Comparison of ENCODE assay signal across 14 cellular contexts in the genomic region with DNA sequence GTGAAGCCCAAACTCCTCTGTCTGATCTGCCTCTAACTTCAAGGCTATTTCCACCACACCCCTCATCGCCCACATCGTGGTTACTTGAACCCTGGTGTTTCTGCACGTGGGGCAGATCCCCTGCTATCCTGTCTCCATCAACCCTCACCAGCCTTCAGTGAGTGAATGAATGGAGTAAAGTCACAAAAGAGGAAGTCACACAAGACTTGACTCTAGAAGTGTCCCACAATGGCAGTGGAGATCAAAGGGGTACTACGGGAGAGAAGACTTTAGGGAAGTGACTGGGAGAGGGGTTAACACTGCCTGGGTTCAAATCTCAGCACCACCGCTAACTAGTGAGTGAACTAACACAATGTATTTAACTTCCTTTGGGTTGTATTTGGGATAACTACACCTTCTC.
DNase-seq lines count a peak whose midpoint lies in the region; ATAC-seq and TF ChIP-seq lines count a peak whose summit lies in the region.
"Had no signal": no experiment of that assay in that cellular context is flagged by ENCODE, and none has a peak within 500 bp of the region (broad histone marks: within the 10 kb centered on the region; RNA-seq: fewer than 3 reads in every experiment).

No MANE protein-coding gene starts in this region.

- no peak for TF ChIP-seq POLR2A in NB4 (IDR thresholded peaks at IDR 0.05; ENCODE audit: extremely low read depth, insufficient read length)

- H3F3A ChIP-seq in GM23338 (replicated peaks; ENCODE audit: low read depth): peaks cover 7% of the 10 kb centered on the region

- TF ChIP-seq CTCF in GM23338 (conservative IDR thresholded peaks at IDR 0.05; ENCODE audit: low read depth in 2 of 2): no peak
- no peak for TF ChIP-seq CTCF in NB4 (IDR thresholded peaks at IDR 0.05; ENCODE audit: low read depth, low read length)
- no peak for TF ChIP-seq CTCF in brain (conservative IDR thresholded peaks at IDR 0.05)

- peaks cover 27% of the 10 kb centered on the region for H3K4me1 ChIP-seq in GM23338 (ENCODE audit: insufficient read depth)
- H3K4me1 ChIP-seq: BE2C had no signal

- H3K36me3 ChIP-seq in GM23338 (ENCODE audit: insufficient read depth): no peaks in the 10 kb centered on the region
- H3K36me3 ChIP-seq in MG63: no peaks in the 10 kb centered on the region
- H3K36me3 ChIP-seq: BE2C had no signal

- H3K27me3 ChIP-seq in GM23338 (ENCODE audit: insufficient read depth): no peaks in the 10 kb centered on the region
- no peaks in the 10 kb centered on the region for H3K27me3 ChIP-seq in MG63

- H3K79me2 ChIP-seq in GM23338 (replicated peaks; ENCODE audit: insufficient read depth): peaks cover 60% of the 10 kb centered on the region

- H3K9me3 Mint-ChIP-seq in GM23338 (no peaks in the 10 kb centered on the region), brain (no peaks in the 10 kb centered on the region)
- H3K9me3 Mint-ChIP-seq: CD4-positive, alpha-beta memory T cell had no signal

- H3K4me3 Mint-ChIP-seq in GM23338 (no peak overlapping the region), brain (no peak overlapping the region)
- H3K4me3 Mint-ChIP-seq: CD4-positive, alpha-beta memory T cell had no signal

- peaks cover 3% of the 10 kb centered on the region; the same call in 1 of the 3 replicates for H3K36me3 Mint-ChIP-seq in GM23338 (ENCODE audit: low read depth)
- H3K36me3 Mint-ChIP-seq in brain: no peaks in the 10 kb centered on the region
- H3K36me3 Mint-ChIP-seq: CD4-positive, alpha-beta memory T cell had no signal

- no peak overlapping the region for H3K4me2 ChIP-seq in GM23338
- H3K4me2 ChIP-seq: A549 had no signal

- H3K27ac Mint-ChIP-seq in GM23338 (no peak overlapping the region; the same call in 1 of the 2 replicates), brain (peak overlapping the region in 3 of 5 experiments; percentile 37 to 78 (median 60))
- H3K27ac Mint-ChIP-seq: CD4-positive, alpha-beta memory T cell had no signal

- no peaks in the 10 kb centered on the region for H3K9me2 ChIP-seq in GM23338 (ENCODE audit: insufficient read depth)

- peaks cover 34% of the 10 kb centered on the region for H4K20me1 ChIP-seq in GM23338 (replicated peaks; ENCODE audit: insufficient read depth)

- H3K27ac ChIP-seq in GM23338 (ENCODE audit: low read depth): 0 out of 2 replicates have a peak overlapping the region, but pooled peaks have one; percentile 50
- H3K27ac ChIP-seq: A549, C4-2B, GM23248 had no signal

- no peak overlapping the region for H2AFZ ChIP-seq in GM23338
- H2AFZ ChIP-seq: GM23248 had no signal

- H3K4me3 ChIP-seq in GM23338: no peak overlapping the region
- H3K4me3 ChIP-seq in NB4 (ENCODE audit: low read depth, low read length): no peak overlapping the region
- H3K4me3 ChIP-seq in MG63: no peak overlapping the region
- H3K4me3 ChIP-seq: A549, GM23248 had no signal

- ATAC-seq in GM23338: no peak
- ATAC-seq: A549 had no signal

- no peak for DNase-seq in GM23338 (ENCODE audit: low spot score)
- peak; percentile 29 for DNase-seq in NB4 (ENCODE audit: low read depth)
- no peak for DNase-seq in effector CD8-positive, alpha-beta T cell (lab: John Stamatoyannopoulos, UW)
- DNase-seq in MG63: no peak
- DNase-seq in activated effector memory CD4-positive, alpha-beta T cell treated with Interleukin-2 at 50 U/mL for 16 hours: no peak
- DNase-seq: BE2C; CD4-positive, alpha-beta memory T cell; DMS53; GF-D8; GM23248; H7 had no signal

- H3K4me1 Mint-ChIP-seq in GM23338 (peaks cover 49% of the 10 kb centered on the region), brain (peaks cover 71% of the 10 kb centered on the region)
- H3K4me1 Mint-ChIP-seq: CD4-positive, alpha-beta memory T cell had no signal

- H3K27me3 Mint-ChIP-seq in GM23338 (ENCODE audit: insufficient read depth, low read depth, poor library complexity) (peaks cover 4% of the 10 kb centered on the region), brain (peaks cover 4% of the 10 kb centered on the region)

- no peaks in the 10 kb centered on the region for H3K9me3 ChIP-seq in MG63
- H3K9me3 ChIP-seq: A549, BE2C had no signal

TF ChIP-seq in GM23338, 12 proteins besides CTCF, POLR2A, EP300 and RAD21:
- no peak for TF ChIP-seq STAT1 (IDR thresholded peaks at IDR 0.05; ENCODE audit: unreplicated experiment)
- no peak for TF ChIP-seq ZNF331 (CRISPR knock-in tag; IDR thresholded peaks at IDR 0.05; ENCODE audit: low read depth)
- TF ChIP-seq EZH2phosphoT487 (IDR thresholded peaks at IDR 0.05; ENCODE audit: unreplicated experiment): no peak
- TF ChIP-seq ZNF114 (CRISPR knock-in tag; IDR thresholded peaks at IDR 0.05): no peak
TF ChIP-seq in GM23338: peak in this region for 0.
